ENCODE assay signal across 11 cellular contexts in genomic region chr22:23225337-23225723, GRCh38. TPM values are rescaled to one million over a fixed set of nuclear protein-coding genes. Genes with fewer than 3 reads are reported as not detected.
A peak's percentile ranks its signal among the peaks of the same experiment; 100 is the strongest.
DNase-seq lines count a peak whose midpoint lies in the region; ATAC-seq, FAIRE-seq and TF ChIP-seq lines count a peak whose summit lies in the region.
"Had no signal": no experiment of that assay in that cellular context is flagged by ENCODE, and none has a peak within 500 bp of the region (broad histone marks: within the 10 kb centered on the region; RNA-seq: fewer than 3 reads in every experiment).

No MANE protein-coding gene starts in this region.

- peaks cover 35% of the 10 kb centered on the region for H4K20me1 ChIP-seq in SK-N-SH (ENCODE audit: insufficient read depth)

- H3K27ac Mint-ChIP-seq in activated T-helper 2 cell treated with anti-CD3 and anti-CD28 coated beads, Interferon-gamma antibody, Interleukin-2, Interleukin-4, amounts not matched to agents 10 μg/mL and 5 μg/mL and 100 μg/mL, durations not matched to agents 14 hours and 24 hours and 36 hours = peak overlapping the region; percentile 38

- no peak overlapping the region for H3K4me3 Mint-ChIP-seq in activated T-helper 2 cell treated with anti-CD3 and anti-CD28 coated beads, Interferon-gamma antibody, Interleukin-2, Interleukin-4, amounts not matched to agents 10 μg/mL and 5 μg/mL and 100 μg/mL, durations not matched to agents 14 hours and 24 hours and 36 hours (ENCODE audit: low read depth)

- POLR2A ChIA-PET in SK-N-SH (lab: Yijun Ruan, JAX) = no interaction called here

- DNase-seq in SK-N-SH (no peak), kidney (peak; percentile 40), NCI-H187 treated with DMSO at 0.1 percent for 48 hours (lab: John Stamatoyannopoulos, UW) (no peak), amniotic stem cell (lab: John Stamatoyannopoulos, UW) (no peak)
- DNase-seq in activated T-helper 2 cell treated with anti-CD3 and anti-CD28 coated beads, Interferon-gamma antibody, Interleukin-2, Interleukin-4, amounts not matched to agents 10 μg/mL and 5 μg/mL and 100 μg/mL, durations not matched to agents 14 hours and 24 hours and 36 hours (ENCODE audit: low spot score) = no peak
- DNase-seq: NCI-H2227 treated with DMSO at 0.1 percent for 48 hours had no signal

- peaks cover 0 to 8% of the 10 kb centered on the region in 2 experiments for H3K36me3 ChIP-seq in SK-N-SH (replicated peaks in 1 of 2; ENCODE audit: control insufficient read depth in 1 of 2, insufficient read depth in 2 of 2, low read length in 1 of 2)
- H3K36me3 ChIP-seq in kidney (ENCODE audit: control insufficient read depth in 1 of 2, insufficient read depth in 2 of 2, low read length in 2 of 2) = no peaks in the 10 kb centered on the region
- H3K36me3 ChIP-seq in stomach smooth muscle (ENCODE audit: control insufficient read depth in 2 of 2, insufficient read depth in 2 of 2, low read length in 2 of 2) = peaks cover 0 to 2% of the 10 kb centered on the region in 2 donors

- no peak for FAIRE-seq in kidney (lab: Jason Lieb, UNC)
- FAIRE-seq: HepG2 had no signal

- no peak for TF ChIP-seq EP300 in SK-N-SH (IDR thresholded peaks at IDR 0.05; ENCODE audit: borderline replicate concordance in 1 of 2, low read depth in 1 of 2, low read length in 1 of 2)

- H3K9ac ChIP-seq in SK-N-SH (no peak overlapping the region), kidney (ENCODE audit: low read length in 2 of 2) (no peak overlapping the region), stomach smooth muscle (ENCODE audit: low read length in 2 of 2) (peak overlapping the region in 1 of 2 donors; percentile 13)

- H3K27me3 Mint-ChIP-seq in activated T-helper 2 cell treated with anti-CD3 and anti-CD28 coated beads, Interferon-gamma antibody, Interleukin-2, Interleukin-4, amounts not matched to agents 10 μg/mL and 5 μg/mL and 100 μg/mL, durations not matched to agents 14 hours and 24 hours and 36 hours (ENCODE audit: low read depth) = no peaks in the 10 kb centered on the region

- H3K4me1 Mint-ChIP-seq in activated T-helper 2 cell treated with anti-CD3 and anti-CD28 coated beads, Interferon-gamma antibody, Interleukin-2, Interleukin-4, amounts not matched to agents 10 μg/mL and 5 μg/mL and 100 μg/mL, durations not matched to agents 14 hours and 24 hours and 36 hours (ENCODE audit: low read depth) = peaks cover 51% of the 10 kb centered on the region

- 0 out of 2 replicates have a peak, but pooled peaks cover 6% of the 10 kb centered on the region for H3K9me3 ChIP-seq in SK-N-SH
- peaks cover 0 to 4% of the 10 kb centered on the region in 2 donors for H3K9me3 ChIP-seq in kidney (ENCODE audit: control insufficient read depth in 1 of 2, low read length in 2 of 2)
- H3K9me3 ChIP-seq in stomach smooth muscle (ENCODE audit: control insufficient read depth in 2 of 2, low read length in 2 of 2) = peaks cover 2 to 18% of the 10 kb centered on the region in 2 donors

- intact Hi-C loops in activated T-helper 2 cell treated with anti-CD3 and anti-CD28 coated beads, Interferon-gamma antibody, Interleukin-2, Interleukin-4, amounts not matched to agents 10 μg/mL and 5 μg/mL and 100 μg/mL, durations not matched to agents 14 hours and 24 hours and 36 hours (cut with micrococcal nuclease) = no loop called here
- intact Hi-C loops in kidney (cut with DNase I) = no loop called here

- peaks cover 25% of the 10 kb centered on the region for H3K9me3 Mint-ChIP-seq in activated T-helper 2 cell treated with anti-CD3 and anti-CD28 coated beads, Interferon-gamma antibody, Interleukin-2, Interleukin-4, amounts not matched to agents 10 μg/mL and 5 μg/mL and 100 μg/mL, durations not matched to agents 14 hours and 24 hours and 36 hours

- H3K36me3 Mint-ChIP-seq in activated T-helper 2 cell treated with anti-CD3 and anti-CD28 coated beads, Interferon-gamma antibody, Interleukin-2, Interleukin-4, amounts not matched to agents 10 μg/mL and 5 μg/mL and 100 μg/mL, durations not matched to agents 14 hours and 24 hours and 36 hours (ENCODE audit: low read depth) = peaks cover 35% of the 10 kb centered on the region

- H3F3A ChIP-seq in SK-N-SH (replicated peaks; ENCODE audit: insufficient read depth) = peaks cover 11% of the 10 kb centered on the region

- H3K27me3 ChIP-seq in SK-N-SH (ENCODE audit: insufficient read depth) (no peaks in the 10 kb centered on the region), stomach smooth muscle (ENCODE audit: control insufficient read depth in 1 of 2, insufficient read depth in 2 of 2, low read length in 2 of 2) (no peaks in the 10 kb centered on the region)

- ATAC-seq in SK-N-SH treated with all-trans-retinoic acid at 6 μM for 48 hours (peak; percentile 12; the same call in 1 of the 3 replicates), GM18909 (IDR thresholded peaks at IDR 0.05; ENCODE audit: poor library complexity, unreplicated experiment) (no peak)
- ATAC-seq: HepG2 had no signal

- TF ChIP-seq RAD21 in SK-N-SH (IDR thresholded peaks at IDR 0.05; ENCODE audit: low read length) = no peak

- TF ChIP-seq CTCF in SK-N-SH (IDR thresholded peaks at IDR 0.05) (no peak), kidney (IDR thresholded peaks at IDR 0.05; ENCODE audit: borderline replicate concordance, extremely low read depth, insufficient read depth) (no peak)

- H3K4me3 ChIP-seq in SK-N-SH (ENCODE audit: low read depth in 2 of 2, low read length in 1 of 2) (no peak overlapping the region), kidney (ENCODE audit: low read length in 2 of 2) (no peak overlapping the region), stomach smooth muscle (ENCODE audit: low read length in 2 of 2) (peak overlapping the region in 1 of 2 donors; percentile 29)

- H2AFZ ChIP-seq in SK-N-SH (ENCODE audit: low read depth) = no peak overlapping the region

- H3K9me2 ChIP-seq in SK-N-SH = no peaks in the 10 kb centered on the region

- 75% methylated on average over 7 of the region's 10 CpGs for WGBS in SK-N-SH (ENCODE audit: low lambda C conversion rate)

- H3K79me2 ChIP-seq in SK-N-SH (ENCODE audit: insufficient read depth) = peaks cover 73% of the 10 kb centered on the region; the same call in 1 of the 2 replicates

- no peak overlapping the region for H3K4me2 ChIP-seq in SK-N-SH

- H3K27ac ChIP-seq in SK-N-SH (ENCODE audit: low read depth in 2 of 2, low read length in 1 of 2) = peak overlapping the region in 1 of 2 experiments; percentile 98; a peak in 2 of 4 replicates
- H3K27ac ChIP-seq in kidney (ENCODE audit: low read depth in 2 of 2, low read length in 2 of 2) = peak overlapping the region; percentile 19 to 75
- peak overlapping the region; percentile 49 for H3K27ac ChIP-seq in stomach smooth muscle (ENCODE audit: low read length)
- H3K27ac ChIP-seq: 22Rv1 had no signal

- peaks cover 22 to 56% of the 10 kb centered on the region in 2 experiments; a peak in 3 of 4 replicates for H3K4me1 ChIP-seq in SK-N-SH (ENCODE audit: control insufficient read depth in 1 of 2, insufficient read depth in 2 of 2, low read depth in 1 of 2, low read length in 1 of 2)
- peaks cover 31 to 48% of the 10 kb centered on the region in 2 donors for H3K4me1 ChIP-seq in kidney (ENCODE audit: control insufficient read depth in 1 of 2, insufficient read depth in 1 of 2, low read depth in 1 of 2, low read length in 2 of 2)
- H3K4me1 ChIP-seq in stomach smooth muscle (ENCODE audit: control insufficient read depth, insufficient read depth, low read length) = peaks cover 36% of the 10 kb centered on the region

- CTCF ChIA-PET in SK-N-SH (lab: Yijun Ruan, JAX) = interaction anchor here (0.7 to 5.8 kb wide), 5 partner anchors 11 to 57 kb away, joined by 3 to 22 read pairs (median 4); no protein-coding TSS in a partner anchor

TF ChIP-seq in SK-N-SH treated with all-trans-retinoic acid at 6 μM for 48 hours, 23 proteins besides CTCF, POLR2A, EP300 and RAD21 (continues in another document):
- no peak for TF ChIP-seq TCF4 (CRISPR knock-in tag; IDR thresholded peaks at IDR 0.05; ENCODE audit: borderline replicate concordance)
- TF ChIP-seq, protein P1, sequence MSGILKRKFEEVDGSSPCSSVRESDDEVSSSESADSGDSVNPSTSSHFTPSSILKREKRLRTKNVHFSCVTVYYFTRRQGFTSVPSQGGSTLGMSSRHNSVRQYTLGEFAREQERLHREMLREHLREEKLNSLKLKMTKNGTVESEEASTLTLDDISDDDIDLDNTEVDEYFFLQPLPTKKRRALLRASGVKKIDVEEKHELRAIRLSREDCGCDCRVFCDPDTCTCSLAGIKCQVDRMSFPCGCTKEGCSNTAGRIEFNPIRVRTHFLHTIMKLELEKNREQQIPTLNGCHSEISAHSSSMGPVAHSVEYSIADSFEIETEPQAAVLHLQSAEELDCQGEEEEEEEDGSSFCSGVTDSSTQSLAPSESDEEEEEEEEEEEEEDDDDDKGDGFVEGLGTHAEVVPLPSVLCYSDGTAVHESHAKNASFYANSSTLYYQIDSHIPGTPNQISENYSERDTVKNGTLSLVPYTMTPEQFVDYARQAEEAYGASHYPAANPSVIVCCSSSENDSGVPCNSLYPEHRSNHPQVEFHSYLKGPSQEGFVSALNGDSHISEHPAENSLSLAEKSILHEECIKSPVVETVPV (CRISPR knock-in tag; IDR thresholded peaks at IDR 0.05) = no peak
- no peak for TF ChIP-seq SNAI2 (CRISPR knock-in tag; IDR thresholded peaks at IDR 0.05)

TF ChIP-seq in SK-N-SH, 30 proteins besides CTCF, POLR2A, EP300 and RAD21 (continues in another document):
- no peak for TF ChIP-seq ELF1 (IDR thresholded peaks at IDR 0.05)
- no peak for TF ChIP-seq MAX (IDR thresholded peaks at IDR 0.05; ENCODE audit: low read depth)
- TF ChIP-seq TEAD4 (IDR thresholded peaks at IDR 0.05; ENCODE audit: borderline replicate concordance, insufficient read depth) = no peak
- TF ChIP-seq, protein P2, sequence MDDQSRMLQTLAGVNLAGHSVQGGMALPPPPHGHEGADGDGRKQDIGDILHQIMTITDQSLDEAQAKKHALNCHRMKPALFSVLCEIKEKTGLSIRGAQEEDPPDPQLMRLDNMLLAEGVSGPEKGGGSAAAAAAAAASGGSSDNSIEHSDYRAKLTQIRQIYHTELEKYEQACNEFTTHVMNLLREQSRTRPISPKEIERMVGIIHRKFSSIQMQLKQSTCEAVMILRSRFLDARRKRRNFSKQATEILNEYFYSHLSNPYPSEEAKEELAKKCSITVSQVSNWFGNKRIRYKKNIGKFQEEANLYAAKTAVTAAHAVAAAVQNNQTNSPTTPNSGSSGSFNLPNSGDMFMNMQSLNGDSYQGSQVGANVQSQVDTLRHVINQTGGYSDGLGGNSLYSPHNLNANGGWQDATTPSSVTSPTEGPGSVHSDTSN (IDR thresholded peaks at IDR 0.05) = no peak
- no peak for TF ChIP-seq NRF1 (IDR thresholded peaks at IDR 0.05; ENCODE audit: low read depth, low read length)

RNA-seq across cellular contexts. Expression of gene BCR, which starts 45.0 kb away (rescaled TPM):
- polyA plus RNA-seq in SK-N-SH (2012; rRNA removed) = 27.0 and 50.9 TPM in 2 replicates
- 20.3 and 29.6 TPM in 2 replicates for polyA plus RNA-seq in SK-N-SH (2012; cell fraction: cytosol; rRNA removed)
- polyA plus RNA-seq in SK-N-SH (2012; cell fraction: nucleus; rRNA removed) = 51.6 and 84.8 TPM in 2 replicates
- 32.0 and 36.0 TPM in 2 replicates for total RNA-seq in activated T-helper 2 cell treated with anti-CD3 and anti-CD28 coated beads, Interferon-gamma antibody, Interleukin-2, Interleukin-4, amounts not matched to agents 10 μg/mL and 5 μg/mL and 100 μg/mL, durations not matched to agents 14 hours and 24 hours and 36 hours
- total RNA-seq in kidney = 97.7 TPM
- polyA plus RNA-seq in kidney (ENCODE audit: insufficient read depth, low read depth, low replicate concordance) = 45.0 TPM
